Comparison of ENCODE assay signal across 8 cellular contexts in the genomic region with DNA sequence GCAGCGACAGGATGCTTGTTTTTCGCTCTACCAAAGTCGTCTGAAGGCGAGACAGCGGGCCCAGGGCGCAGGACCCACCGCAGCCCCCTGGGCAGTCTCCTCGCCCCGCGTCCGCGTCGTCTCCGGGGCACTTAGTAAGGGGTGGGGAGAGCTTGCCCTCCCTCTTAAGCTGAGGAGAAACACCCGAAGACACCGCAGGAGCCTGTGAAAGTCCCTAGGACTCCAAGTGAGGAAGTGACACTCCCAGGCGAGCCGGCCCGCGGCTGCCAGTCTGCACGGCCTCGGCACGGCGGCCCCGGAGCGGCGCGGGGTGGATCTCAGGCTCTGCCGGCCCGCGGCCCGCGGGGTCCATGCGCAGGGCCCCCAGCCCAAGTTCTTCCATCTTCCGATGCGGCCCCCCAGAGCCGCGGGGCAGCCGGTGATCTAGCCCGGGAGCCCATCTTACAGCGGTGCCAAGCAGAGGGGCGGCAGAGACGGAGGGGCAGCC. TPM values are rescaled to one million over a fixed set of nuclear protein-coding genes. Genes with fewer than 3 reads are reported as not detected.
DNase-seq lines count a peak whose midpoint lies in the region; ATAC-seq and TF ChIP-seq lines count a peak whose summit lies in the region.

No MANE protein-coding gene starts in this region.

- ATAC-seq in GM21423 (IDR thresholded peaks at IDR 0.05; ENCODE audit: unreplicated experiment) (peak; percentile 57), activated B cell treated with CpG ODN at 0.5 μM for 24 hours (ENCODE audit: low read depth) (peak; percentile 73), memory B cell (ENCODE audit: low read depth) (peak; percentile 81)

- H3K4me1 ChIP-seq in HUES6 (ENCODE audit: control insufficient read depth, insufficient read depth, low read length) = peaks cover 28% of the 10 kb centered on the region

- peak overlapping the region; percentile 88 for H3K4me3 Mint-ChIP-seq in activated B cell treated with CpG ODN at 0.5 μM for 24 hours
- H3K4me3 Mint-ChIP-seq in memory B cell = peak overlapping the region; percentile 90

- H3K4me1 Mint-ChIP-seq in activated B cell treated with CpG ODN at 0.5 μM for 24 hours (peaks cover 58% of the 10 kb centered on the region), memory B cell (peaks cover 43% of the 10 kb centered on the region)

- H3K27me3 Mint-ChIP-seq in activated B cell treated with CpG ODN at 0.5 μM for 24 hours (no peaks in the 10 kb centered on the region), memory B cell (no peaks in the 10 kb centered on the region)

- H3K9me3 Mint-ChIP-seq in activated B cell treated with CpG ODN at 0.5 μM for 24 hours (no peaks in the 10 kb centered on the region), memory B cell (no peaks in the 10 kb centered on the region)

- H3K27me3 ChIP-seq in HUES6 (ENCODE audit: control insufficient read depth, insufficient read depth, low read length) = peaks cover 23% of the 10 kb centered on the region; the same call in 1 of the 2 replicates

- H3K27ac Mint-ChIP-seq in activated B cell treated with CpG ODN at 0.5 μM for 24 hours (peak overlapping the region; percentile 90), memory B cell (peak overlapping the region; percentile 97)

- POLR2A ChIA-PET in activated B cell treated with CpG ODN at 0.5 μM for 24 hours (lab: Charles Lee) = interaction anchor here (0.9 to 4.5 kb wide), 16 partner anchors 8 to 406 kb away, joined by 3 to 81 read pairs (median 4); partner anchors contain the start of genes B4GALT4, POGLUT1, TIMMDC1 and TMEM39A

- no peaks in the 10 kb centered on the region for H3K9me3 ChIP-seq in HUES6 (ENCODE audit: control insufficient read depth, insufficient read depth, low read depth, low read length)

- no peaks in the 10 kb centered on the region for H3K36me3 ChIP-seq in HUES6 (ENCODE audit: control insufficient read depth, insufficient read depth, low read length)

- H3K36me3 Mint-ChIP-seq in activated B cell treated with CpG ODN at 0.5 μM for 24 hours (ENCODE audit: low read depth) = peaks cover 11% of the 10 kb centered on the region
- no peaks in the 10 kb centered on the region for H3K36me3 Mint-ChIP-seq in memory B cell

- intact Hi-C loops in activated B cell treated with CpG ODN at 0.5 μM for 24 hours (cut with micrococcal nuclease) = loop anchor here (1.0 to 2.0 kb wide), 6 partner anchors 29 to 800 kb away; partner anchors contain the start of genes B4GALT4, GSK3B and POGLUT1

- TF ChIP-seq CTCF in activated B cell treated with CpG ODN at 0.5 μM for 24 hours (IDR thresholded peaks at IDR 0.05) = no peak

- H3K27ac ChIP-seq in HUES6 (ENCODE audit: low read depth, low read length) (peak overlapping the region; percentile 55; the same call in 1 of the 2 replicates), cingulate gyrus (ENCODE audit: low read depth, low read length) (peak overlapping the region; percentile 82)

- DNase-seq in DMS79 treated with DMSO at 0.1 percent for 48 hours (lab: John Stamatoyannopoulos, UW) (peak; percentile 29), activated B cell treated with CpG ODN at 0.5 μM for 24 hours (peak; percentile 67), memory B cell (ENCODE audit: low spot score in 2 of 2) (peak; percentile 73 to 78), glomerular visceral epithelial cell (ENCODE audit: extremely low spot score) (no peak)
- DNase-seq in stimulated activated CD8-positive, alpha-beta memory T cell treated with anti-CD3 and anti-CD28 coated beads, Interleukin-2, amount 100 ng/mL, for 48 hours (ENCODE audit: low read depth in 2 of 2) = peak; percentile 48 to 52

- H3K9ac ChIP-seq in HUES6 (ENCODE audit: low read length) = peak overlapping the region; percentile 79

- peak overlapping the region; percentile 72 for H3K4me3 ChIP-seq in HUES6 (ENCODE audit: low read depth, low read length)

- CTCF ChIA-PET in activated B cell treated with CpG ODN at 0.5 μM for 24 hours (lab: Charles Lee) = interaction anchor here (1.2 to 2.3 kb wide), 4 partner anchors 28 to 387 kb away, joined by 3 to 8 read pairs (median 4); partner anchors contain the start of gene B4GALT4

RNA-seq across cellular contexts. Expression of gene ARHGAP31, which starts 0.3 kb away (rescaled TPM):
- total RNA-seq in activated B cell treated with CpG ODN at 0.5 μM for 24 hours = 23.7 and 26.0 TPM in 2 replicates

RNA-seq across cellular contexts. Expression of gene B4GALT4, which starts 53.8 kb away (rescaled TPM):
- 13.8 and 18.0 TPM in 2 replicates for total RNA-seq in activated B cell treated with CpG ODN at 0.5 μM for 24 hours
